In the genomic region with DNA sequence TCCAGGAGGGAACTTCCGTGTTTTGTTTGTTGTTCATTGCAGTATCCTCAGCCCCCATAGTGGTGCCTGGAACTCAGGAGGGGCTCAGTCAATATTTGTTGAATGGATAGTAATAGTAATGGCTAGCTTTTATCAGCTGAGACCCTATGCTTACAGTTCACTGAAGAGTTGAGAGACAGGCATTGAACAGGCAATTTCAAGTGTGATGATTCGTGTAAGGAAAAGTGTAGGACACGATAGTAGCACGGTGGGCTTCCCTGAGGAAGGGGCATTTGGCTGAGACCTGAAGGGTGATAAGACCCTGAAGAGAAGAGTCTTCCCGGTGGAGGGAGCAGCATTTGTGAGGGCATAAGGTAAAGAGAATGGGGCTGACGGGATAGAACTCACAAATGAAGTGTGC, we compare ENCODE assay signal across 14 cellular contexts.
DNase-seq lines count a peak whose midpoint lies in the region; ATAC-seq, FAIRE-seq and TF ChIP-seq lines count a peak whose summit lies in the region.
"Had no signal": no experiment of that assay in that cellular context is flagged by ENCODE, and none has a peak within 500 bp of the region (broad histone marks: within the 10 kb centered on the region; RNA-seq: fewer than 3 reads in every experiment).

No MANE protein-coding gene starts in this region.

- no peaks in the 10 kb centered on the region for H3K23me2 ChIP-seq in H9 (ENCODE audit: insufficient read length, low read depth, low read length, poor library complexity, severe bottlenecking)

- no peak overlapping the region for H3K9ac ChIP-seq in H9 (ENCODE audit: extremely low read depth, insufficient read length, low read length)
- H3K9ac ChIP-seq in K562 (ENCODE audit: insufficient read depth in 1 of 2, low read depth in 2 of 2, low read length in 2 of 2) = no peak overlapping the region
- no peak overlapping the region for H3K9ac ChIP-seq in keratinocyte (ENCODE audit: control insufficient read depth, extremely low read depth, insufficient read depth, low read length)

- H3K79me2 ChIP-seq in H9 (ENCODE audit: insufficient read depth, low read length) (no peaks in the 10 kb centered on the region), K562 (ENCODE audit: control insufficient read depth, insufficient read depth, low read length) (no peaks in the 10 kb centered on the region), keratinocyte (ENCODE audit: control insufficient read depth, insufficient read depth, low read length) (no peaks in the 10 kb centered on the region)

- H3K9me3 Mint-ChIP-seq in Caco-2 (ENCODE audit: unreplicated experiment) (no peaks in the 10 kb centered on the region), H9 (peaks cover 3% of the 10 kb centered on the region in 2 experiments; a peak in 4 of 5 replicates)
- H3K9me3 Mint-ChIP-seq: CD4-positive, alpha-beta T cell; IgD-negative memory B cell had no signal

- no peak overlapping the region for H3K23ac ChIP-seq in H9 (ENCODE audit: insufficient read length, low read depth, low read length)

- H3T11ph ChIP-seq in H9 (ENCODE audit: low read length) = no peak overlapping the region

- H3K36me3 Mint-ChIP-seq in Caco-2 (ENCODE audit: insufficient read depth, unreplicated experiment) (no peaks in the 10 kb centered on the region), H9 (ENCODE audit: insufficient read depth in 1 of 3, low read depth in 3 of 3) (peaks cover 0 to 13% (median 7%) of the 10 kb centered on the region in 3 experiments; a peak in 5 of 7 replicates)
- H3K36me3 Mint-ChIP-seq: IgD-negative memory B cell had no signal

- no peak for TF ChIP-seq CTCF in Caco-2 (IDR thresholded peaks at IDR 0.05; ENCODE audit: insufficient read depth in 1 of 2, low read depth in 1 of 2, low read length in 1 of 2, severe bottlenecking in 1 of 2, unreplicated experiment in 1 of 2)
- TF ChIP-seq CTCF in H9 (conservative IDR thresholded peaks at IDR 0.05) = no peak
- no peak for TF ChIP-seq CTCF in K562 (IDR thresholded peaks at IDR 0.05 in 2 of 3, conservative IDR thresholded peaks at IDR 0.05 in 1 of 3; ENCODE audit: insufficient read depth in 2 of 3, low read depth in 1 of 3, low read length in 3 of 3)
- TF ChIP-seq CTCF in keratinocyte (optimal IDR thresholded peaks at IDR 0.05 in 1 of 3, IDR thresholded peaks at IDR 0.05 in 1 of 3, conservative IDR thresholded peaks at IDR 0.05 in 1 of 3; ENCODE audit: extremely low read depth in 1 of 3, insufficient read depth in 2 of 3, low read length in 3 of 3) = no peak

- no peak overlapping the region for H4K8ac ChIP-seq in H9 (replicated peaks; ENCODE audit: insufficient read length, low read depth, low read length)

- no peak overlapping the region for H2BK120ac ChIP-seq in H9 (ENCODE audit: low read depth, low read length, poor library complexity, severe bottlenecking)

- ATAC-seq in K562 (no peak), Right ventricle myocardium superior (ENCODE audit: poor library complexity) (no peak)
- ATAC-seq: GM12878 had no signal

- TF ChIP-seq POLR2A in K562 (conservative IDR thresholded peaks at IDR 0.05) = no peak

- no peaks in the 10 kb centered on the region for H3K9me3 ChIP-seq in Caco-2
- no peaks in the 10 kb centered on the region for H3K9me3 ChIP-seq in H9 (ENCODE audit: control insufficient read depth, low read depth, low read length)
- H3K9me3 ChIP-seq in K562 (replicated peaks; ENCODE audit: control insufficient read depth, insufficient read depth, low read depth, low read length) = no peaks in the 10 kb centered on the region; the same call in 1 of the 2 replicates
- no peaks in the 10 kb centered on the region for H3K9me3 ChIP-seq in keratinocyte (ENCODE audit: control insufficient read depth, low read depth, low read length)

- H3K9me1 ChIP-seq in K562 (ENCODE audit: control insufficient read depth, insufficient read depth, low read length) (no peaks in the 10 kb centered on the region), keratinocyte (ENCODE audit: control insufficient read depth, extremely low read depth, insufficient read depth, low read length) (no peaks in the 10 kb centered on the region)

- no peak overlapping the region for H3K4me2 ChIP-seq in H9 (ENCODE audit: insufficient read depth, insufficient read length, low read length)
- H3K4me2 ChIP-seq in K562 (ENCODE audit: insufficient read depth, low read length) = no peak overlapping the region
- peak overlapping the region; percentile 55 for H3K4me2 ChIP-seq in keratinocyte (ENCODE audit: control insufficient read depth, extremely low read depth, insufficient read depth, low read depth, low read length)

- H3K79me1 ChIP-seq in H9 (ENCODE audit: insufficient read depth, low read depth, low read length, poor library complexity, severe bottlenecking) = no peaks in the 10 kb centered on the region

- H3K27me3 ChIP-seq in Caco-2 (replicated peaks; ENCODE audit: control insufficient read depth, insufficient read depth, low read length) = no peaks in the 10 kb centered on the region
- H3K27me3 ChIP-seq in H9 (ENCODE audit: insufficient read depth, low read length) = no peaks in the 10 kb centered on the region
- no peaks in the 10 kb centered on the region for H3K27me3 ChIP-seq in K562 (ENCODE audit: control insufficient read depth in 2 of 2, insufficient read depth in 2 of 2, low read length in 2 of 2)
- H3K27me3 ChIP-seq in keratinocyte (ENCODE audit: control insufficient read depth, extremely low read depth, insufficient read depth, low read length) = no peaks in the 10 kb centered on the region

- no peak overlapping the region for H2BK5ac ChIP-seq in H9 (ENCODE audit: insufficient read length, low read length)

- no peak for TF ChIP-seq EP300 in K562 (IDR thresholded peaks at IDR 0.05; ENCODE audit: low read length)

- H2BK12ac ChIP-seq in H9 (ENCODE audit: insufficient read length, low read depth, low read length) = no peak overlapping the region

- H3K14ac ChIP-seq in H9 (ENCODE audit: insufficient read depth, low read length) = no peak overlapping the region

- no peaks in the 10 kb centered on the region for H4K20me1 ChIP-seq in H9 (ENCODE audit: control insufficient read depth, insufficient read depth, insufficient read length)
- H4K20me1 ChIP-seq in K562 (replicated peaks; ENCODE audit: control insufficient read depth, insufficient read depth, low read length) = no peaks in the 10 kb centered on the region
- H4K20me1 ChIP-seq in keratinocyte (ENCODE audit: control insufficient read depth, extremely low read depth, insufficient read depth, low read length) = no peaks in the 10 kb centered on the region

- H3K4me1 Mint-ChIP-seq in Caco-2 (ENCODE audit: low read depth, unreplicated experiment) (peaks cover 18% of the 10 kb centered on the region), H9 (peaks cover 49 to 57% of the 10 kb centered on the region in 2 experiments)
- H3K4me1 Mint-ChIP-seq: B cell, IgD-negative memory B cell had no signal

- no peak overlapping the region for H3K4me3 Mint-ChIP-seq in Caco-2 (ENCODE audit: unreplicated experiment)
- no peak overlapping the region for H3K4me3 Mint-ChIP-seq in H9
- H3K4me3 Mint-ChIP-seq: B cell; CD4-positive, alpha-beta T cell; IgD-negative memory B cell had no signal

- H3K27ac ChIP-seq in H9 (ENCODE audit: insufficient read length, low read depth, low read length) (no peak overlapping the region), K562 (ENCODE audit: extremely low read depth, low read depth, low read length) (no peak overlapping the region), keratinocyte (ENCODE audit: control insufficient read depth, insufficient read depth, low read length) (no peak overlapping the region)

- no peaks in the 10 kb centered on the region for H3K36me3 ChIP-seq in Caco-2 (ENCODE audit: control insufficient read depth, insufficient read depth, low read length)
- no peaks in the 10 kb centered on the region for H3K36me3 ChIP-seq in K562 (ENCODE audit: control insufficient read depth, insufficient read depth, low read length)
- H3K36me3 ChIP-seq in keratinocyte (ENCODE audit: control insufficient read depth in 2 of 2, extremely low read depth in 1 of 2, insufficient read depth in 2 of 2, low read length in 2 of 2) = no peaks in the 10 kb centered on the region

- H2BK20ac ChIP-seq in H9 (ENCODE audit: low read depth, low read length, poor library complexity, severe bottlenecking) = no peak overlapping the region

- no peak overlapping the region for H2AK5ac ChIP-seq in H9 (ENCODE audit: insufficient read length, low read length)

- H3K56ac ChIP-seq in H9 (ENCODE audit: insufficient read length, low read depth, low read length) = no peak overlapping the region

- H4K91ac ChIP-seq in H9 (ENCODE audit: insufficient read length, low read depth, low read length) = no peak overlapping the region

- no peak overlapping the region for H2BK15ac ChIP-seq in H9 (ENCODE audit: low read depth, low read length)

- POLR2A ChIA-PET in Caco-2 (lab: Charles Lee) (no interaction called here), K562 (lab: Yijun Ruan, JAX) (interaction anchor here (0.6 kb wide), 1 partner anchor 81 kb away, joined by 3 read pairs; no protein-coding TSS in a partner anchor)

- H4K5ac ChIP-seq in H9 (ENCODE audit: insufficient read length, low read depth, low read length) = no peak overlapping the region

- no peaks in the 10 kb centered on the region for H3K27me3 Mint-ChIP-seq in Caco-2 (ENCODE audit: insufficient read depth, unreplicated experiment)
- H3K27me3 Mint-ChIP-seq in H9 (ENCODE audit: low read depth) = no peaks in the 10 kb centered on the region

- in situ Hi-C loops in K562 (cut with MboI) = no loop called here

- H3K4me1 ChIP-seq in Caco-2 (no peaks in the 10 kb centered on the region), H9 (ENCODE audit: insufficient read depth, low read length) (no peaks in the 10 kb centered on the region; the same call in 1 of the 2 replicates), K562 (replicated peaks in 1 of 2; ENCODE audit: control insufficient read depth in 2 of 2, insufficient read depth in 2 of 2, low read length in 2 of 2) (peaks cover 6 to 23% of the 10 kb centered on the region in 2 experiments; a peak in 4 of 5 replicates), keratinocyte (ENCODE audit: control insufficient read depth, extremely low read depth, insufficient read depth, low read length) (peaks cover 19% of the 10 kb centered on the region)

- intact Hi-C loops in Caco-2 (cut with micrococcal nuclease; ENCODE audit: unreplicated experiment) (no loop called here), K562 (cut with micrococcal nuclease) (loop anchor here (2.0 to 10.0 kb wide), 4 partner anchors 73 to 513 kb away; partner anchors contain the start of gene LDLRAD3), Right ventricle myocardium superior (cut with DNase I) (loop anchor here (5.0 to 10.0 kb wide), 3 partner anchors 135 to 513 kb away; partner anchors contain the start of gene FJX1)

- no peak for DNase-seq in Caco-2
- no peak for DNase-seq in H9
- DNase-seq in K562 (ENCODE audit: extremely low read depth in 1 of 4, low spot score in 3 of 4) = no peak
- no peak for DNase-seq in keratinocyte (ENCODE audit: low read depth, low spot score)
- no peak for DNase-seq in NOMO-1 treated with dmso at 0.1 percent for 144 hours (lab: John Stamatoyannopoulos, UW; ENCODE audit: unreplicated experiment)
- DNase-seq in NCI-H1048 (lab: John Stamatoyannopoulos, UW) = no peak
- no peak for DNase-seq in Right ventricle myocardium superior
- DNase-seq: C1 segment of cervical spinal cord; CD4-positive, alpha-beta T cell; DMS79 had no signal

- CTCF ChIA-PET in Caco-2 (lab: Charles Lee) (interaction anchor here (1.2 kb wide), 1 partner anchor 88 kb away, joined by 3 read pairs; no protein-coding TSS in a partner anchor), K562 (lab: Yijun Ruan, JAX; ENCODE audit: low intra/inter-chr PET ratio) (no interaction called here)

- no peak for TF ChIP-seq RAD21 in K562 (CRISPR knock-in tag; conservative IDR thresholded peaks at IDR 0.05 in 1 of 2, IDR thresholded peaks at IDR 0.05 in 1 of 2)

- dilution Hi-C loops in keratinocyte (cut with MboI; ENCODE audit: extremely low pct_ligation_motif_present, low sequenced_read_pairs) = no loop called here

- BruUV-seq in Caco-2 (replicated peaks; lab: Mats Ljungman, UMichigan) (no TSS peak), K562 (replicated peaks; lab: Mats Ljungman, UMichigan) (no TSS peak)

- H3K18ac ChIP-seq in H9 (ENCODE audit: insufficient read length, low read depth, low read length) = no peak overlapping the region

- no peak overlapping the region for H3K4ac ChIP-seq in H9 (ENCODE audit: low read depth, low read length)

- no peak for FAIRE-seq in K562 (lab: Jason Lieb, UNC)
- FAIRE-seq in keratinocyte (lab: Jason Lieb, UNC) = no peak
- FAIRE-seq: A204.1, GM12878 had no signal

- no CpG with 5 or more reads among the region's 6 CpGs for WGBS in H9 (ENCODE audit: extremely low coverage, insufficient read length, low lambda C conversion rate)
- 69% methylated on average over 6 of the region's 6 CpGs for WGBS in K562 (ENCODE audit: insufficient coverage, low coverage, missing lambda C conversion rate)

- H3K27ac Mint-ChIP-seq in Caco-2 (ENCODE audit: unreplicated experiment) (peak overlapping the region; percentile 53), H9 (peak overlapping the region; percentile 4 to 49 (median 47); a peak in 3 of 7 replicates)
- H3K27ac Mint-ChIP-seq: B cell; CD4-positive, alpha-beta T cell had no signal

- H3K4me3 ChIP-seq in Caco-2 (ENCODE audit: low read depth, low read length) (no peak overlapping the region), K562 (no peak overlapping the region), keratinocyte (ENCODE audit: control insufficient read depth in 2 of 3, extremely low read depth in 1 of 3, insufficient read depth in 2 of 3, low read depth in 1 of 3, low read length in 3 of 3) (no peak overlapping the region)
- H3K4me3 ChIP-seq: GM12878 had no signal

- H2AFZ ChIP-seq in H9 (ENCODE audit: low read length) = no peak overlapping the region
- peak overlapping the region; percentile 26; the same call in 1 of the 2 replicates for H2AFZ ChIP-seq in K562 (ENCODE audit: low read depth, low read length)
- no peak overlapping the region for H2AFZ ChIP-seq in keratinocyte (ENCODE audit: control insufficient read depth, low read length)
